Comparison of ENCODE assay signal across 1 cellular context in the genomic region with DNA sequence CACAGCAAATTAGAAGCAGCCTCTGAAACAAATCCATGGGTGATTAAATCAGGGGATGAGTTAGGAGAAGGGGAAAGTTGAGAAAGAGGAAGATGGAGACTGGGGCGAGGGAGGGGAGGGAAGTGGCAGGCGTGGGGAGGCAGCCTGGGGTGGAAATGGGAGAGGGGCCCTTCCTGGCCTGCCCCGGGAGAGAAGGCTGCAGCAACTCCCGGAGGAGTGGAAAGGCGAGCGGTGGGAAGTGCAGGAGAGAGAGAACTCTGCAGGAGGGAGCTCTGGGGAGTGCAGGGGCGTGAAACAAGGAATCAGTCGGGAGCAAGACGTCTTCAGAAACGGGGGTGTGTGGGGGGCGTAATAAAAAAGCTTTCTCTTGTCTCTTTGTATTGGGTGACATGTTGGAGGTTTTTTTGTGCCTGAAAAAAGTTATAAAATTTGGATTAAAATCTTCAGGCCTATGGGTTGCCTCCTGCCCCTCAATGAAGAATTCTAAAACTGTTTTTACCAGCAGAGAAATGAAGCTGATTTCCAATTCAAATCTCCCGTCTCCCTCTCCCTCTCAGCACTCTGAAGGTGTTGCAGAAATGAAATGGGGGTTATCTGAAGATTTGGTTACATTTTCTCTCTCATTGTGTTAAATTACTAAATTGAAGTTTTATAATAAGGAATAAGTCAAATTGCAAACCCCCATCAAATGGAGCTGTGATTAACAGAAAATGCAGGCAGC.
TF ChIP-seq lines count a peak whose summit lies in the region.

No MANE protein-coding gene starts in this region.

TF ChIP-seq in WTC11, 78 proteins besides CTCF, POLR2A, EP300 and RAD21 (continued from another document):
- TF ChIP-seq, protein P1, sequence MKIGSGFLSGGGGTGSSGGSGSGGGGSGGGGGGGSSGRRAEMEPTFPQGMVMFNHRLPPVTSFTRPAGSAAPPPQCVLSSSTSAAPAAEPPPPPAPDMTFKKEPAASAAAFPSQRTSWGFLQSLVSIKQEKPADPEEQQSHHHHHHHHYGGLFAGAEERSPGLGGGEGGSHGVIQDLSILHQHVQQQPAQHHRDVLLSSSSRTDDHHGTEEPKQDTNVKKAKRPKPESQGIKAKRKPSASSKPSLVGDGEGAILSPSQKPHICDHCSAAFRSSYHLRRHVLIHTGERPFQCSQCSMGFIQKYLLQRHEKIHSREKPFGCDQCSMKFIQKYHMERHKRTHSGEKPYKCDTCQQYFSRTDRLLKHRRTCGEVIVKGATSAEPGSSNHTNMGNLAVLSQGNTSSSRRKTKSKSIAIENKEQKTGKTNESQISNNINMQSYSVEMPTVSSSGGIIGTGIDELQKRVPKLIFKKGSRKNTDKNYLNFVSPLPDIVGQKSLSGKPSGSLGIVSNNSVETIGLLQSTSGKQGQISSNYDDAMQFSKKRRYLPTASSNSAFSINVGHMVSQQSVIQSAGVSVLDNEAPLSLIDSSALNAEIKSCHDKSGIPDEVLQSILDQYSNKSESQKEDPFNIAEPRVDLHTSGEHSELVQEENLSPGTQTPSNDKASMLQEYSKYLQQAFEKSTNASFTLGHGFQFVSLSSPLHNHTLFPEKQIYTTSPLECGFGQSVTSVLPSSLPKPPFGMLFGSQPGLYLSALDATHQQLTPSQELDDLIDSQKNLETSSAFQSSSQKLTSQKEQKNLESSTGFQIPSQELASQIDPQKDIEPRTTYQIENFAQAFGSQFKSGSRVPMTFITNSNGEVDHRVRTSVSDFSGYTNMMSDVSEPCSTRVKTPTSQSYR (CRISPR knock-in tag; IDR thresholded peaks at IDR 0.05) = 0 out of 2 replicates have a peak, but pooled peaks have one; percentile 45
- TF ChIP-seq FOXK1 (CRISPR knock-in tag; IDR thresholded peaks at IDR 0.05) = no peak
- no peak for TF ChIP-seq ZNF416 (CRISPR knock-in tag; IDR thresholded peaks at IDR 0.05)
- TF ChIP-seq, protein P2, sequence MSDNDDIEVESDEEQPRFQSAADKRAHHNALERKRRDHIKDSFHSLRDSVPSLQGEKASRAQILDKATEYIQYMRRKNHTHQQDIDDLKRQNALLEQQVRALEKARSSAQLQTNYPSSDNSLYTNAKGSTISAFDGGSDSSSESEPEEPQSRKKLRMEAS (CRISPR knock-in tag; IDR thresholded peaks at IDR 0.05) = no peak
- TF ChIP-seq IRF2 (CRISPR knock-in tag; IDR thresholded peaks at IDR 0.05; ENCODE audit: borderline replicate concordance, low read depth) = no peak
- no peak for TF ChIP-seq NR1H2 (CRISPR knock-in tag; IDR thresholded peaks at IDR 0.05)
- TF ChIP-seq TEAD4 (CRISPR knock-in tag; IDR thresholded peaks at IDR 0.05) = no peak
- TF ChIP-seq KAT7 (CRISPR knock-in tag; IDR thresholded peaks at IDR 0.05; ENCODE audit: borderline replicate concordance) = no peak
- TF ChIP-seq ZNF219 (CRISPR knock-in tag; IDR thresholded peaks at IDR 0.05; ENCODE audit: borderline replicate concordance) = peak; percentile 76; the same call in 1 of the 2 replicates
- TF ChIP-seq, protein P3, sequence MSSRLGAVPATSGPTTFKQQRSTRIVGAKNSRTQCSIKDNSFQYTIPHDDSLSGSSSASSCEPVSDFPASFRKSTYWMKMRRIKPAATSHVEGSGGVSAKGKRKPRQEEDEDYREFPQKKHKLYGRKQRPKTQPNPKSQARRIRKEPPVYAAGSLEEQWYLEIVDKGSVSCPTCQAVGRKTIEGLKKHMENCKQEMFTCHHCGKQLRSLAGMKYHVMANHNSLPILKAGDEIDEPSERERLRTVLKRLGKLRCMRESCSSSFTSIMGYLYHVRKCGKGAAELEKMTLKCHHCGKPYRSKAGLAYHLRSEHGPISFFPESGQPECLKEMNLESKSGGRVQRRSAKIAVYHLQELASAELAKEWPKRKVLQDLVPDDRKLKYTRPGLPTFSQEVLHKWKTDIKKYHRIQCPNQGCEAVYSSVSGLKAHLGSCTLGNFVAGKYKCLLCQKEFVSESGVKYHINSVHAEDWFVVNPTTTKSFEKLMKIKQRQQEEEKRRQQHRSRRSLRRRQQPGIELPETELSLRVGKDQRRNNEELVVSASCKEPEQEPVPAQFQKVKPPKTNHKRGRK (CRISPR knock-in tag; IDR thresholded peaks at IDR 0.05; ENCODE audit: borderline replicate concordance) = 0 out of 2 replicates have a peak, but pooled peaks have one; percentile 37
- TF ChIP-seq SP1 (CRISPR knock-in tag; conservative IDR thresholded peaks at IDR 0.05) = 0 out of 2 replicates have a peak, but pooled peaks have one; percentile 31
- no peak for TF ChIP-seq NR3C1 (CRISPR knock-in tag; conservative IDR thresholded peaks at IDR 0.05; ENCODE audit: low read depth)
- 0 out of 2 replicates have a peak, but pooled peaks have one; percentile 25 for TF ChIP-seq ETV6 (CRISPR knock-in tag; IDR thresholded peaks at IDR 0.05)
- TF ChIP-seq GRHL2 (CRISPR knock-in tag; IDR thresholded peaks at IDR 0.05; ENCODE audit: insufficient replicate concordance, severe bottlenecking) = no peak
- TF ChIP-seq, protein P4, sequence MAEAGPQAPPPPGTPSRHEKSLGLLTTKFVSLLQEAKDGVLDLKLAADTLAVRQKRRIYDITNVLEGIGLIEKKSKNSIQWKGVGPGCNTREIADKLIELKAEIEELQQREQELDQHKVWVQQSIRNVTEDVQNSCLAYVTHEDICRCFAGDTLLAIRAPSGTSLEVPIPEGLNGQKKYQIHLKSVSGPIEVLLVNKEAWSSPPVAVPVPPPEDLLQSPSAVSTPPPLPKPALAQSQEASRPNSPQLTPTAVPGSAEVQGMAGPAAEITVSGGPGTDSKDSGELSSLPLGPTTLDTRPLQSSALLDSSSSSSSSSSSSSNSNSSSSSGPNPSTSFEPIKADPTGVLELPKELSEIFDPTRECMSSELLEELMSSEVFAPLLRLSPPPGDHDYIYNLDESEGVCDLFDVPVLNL (CRISPR knock-in tag; IDR thresholded peaks at IDR 0.05; ENCODE audit: borderline replicate concordance, low read depth) = no peak
- no peak for TF ChIP-seq NFE2L1 (CRISPR knock-in tag; IDR thresholded peaks at IDR 0.05)
- TF ChIP-seq NFATC4 (CRISPR knock-in tag; IDR thresholded peaks at IDR 0.05) = no peak
- no peak for TF ChIP-seq PRRX2 (CRISPR knock-in tag; IDR thresholded peaks at IDR 0.05)
TF ChIP-seq in WTC11: peak in this region for 8.
